In genomic region chr2:112523291-112523777, GRCh38 we compare ENCODE assay signal across 33 cellular contexts.
"Had no signal": no experiment of that assay in that cellular context is flagged by ENCODE, and none has a peak within 500 bp of the region (broad histone marks: within the 10 kb centered on the region; RNA-seq: fewer than 3 reads in every experiment).

No MANE protein-coding gene starts in this region.

- H3K4me3 Mint-ChIP-seq: activated CD4-positive, alpha-beta memory T cell treated with anti-CD3 and anti-CD28 coated beads for 36 hours; activated CD4-positive, alpha-beta T cell treated with anti-CD3 and anti-CD28 coated beads for 36 hours; activated CD4-positive, alpha-beta T cell treated with anti-CD3 and anti-CD28 coated beads, Interleukin-2, amount 10 ng/mL, durations not matched to agents 24 days and 14 days; activated CD8-positive, alpha-beta memory T cell treated with anti-CD3 and anti-CD28 coated beads, Interleukin-2, amount 10 ng/mL, durations not matched to agents 7 days and 5 days; activated CD8-positive, alpha-beta T cell treated with anti-CD3 and anti-CD28 coated beads, Interleukin-2, amount 10 ng/mL, durations not matched to agents 7 days and 5 days; activated naive CD4-positive, alpha-beta T cell treated with anti-CD3 and anti-CD28 coated beads, Interleukin-2, amount 10 ng/mL, durations not matched to agents 7 days and 5 days; activated naive CD8-positive, alpha-beta T cell treated with anti-CD3 and anti-CD28 coated beads, Interleukin-2, amount 10 ng/mL, durations not matched to agents 7 days and 5 days; activated T-helper 1 cell treated with anti-CD3 and anti-CD28 coated beads, Interleukin-12 subunit alpha, Interleukin-12 subunit beta, Interleukin-2, Interleukin-4 antibody, amounts not matched to agents 30 ng/mL and 10 ng/mL and 1 ng/mL, durations not matched to agents 14 hours and 24 hours and 36 hours; brain; endodermal cell; T-cell; T-helper 17 cell had no signal

- H3K27ac ChIP-seq: ascending aorta, breast epithelium, cardiac muscle cell, colonic mucosa, esophagus muscularis mucosa, foreskin keratinocyte, gastrocnemius medialis, heart left ventricle had no signal

- ATAC-seq: activated CD4-positive, alpha-beta T cell treated with anti-CD3 and anti-CD28 coated beads for 36 hours; activated CD8-positive, alpha-beta memory T cell treated with anti-CD3 and anti-CD28 coated beads, Interleukin-2, amount 10 ng/mL, durations not matched to agents 7 days and 5 days; activated CD8-positive, alpha-beta T cell treated with anti-CD3 and anti-CD28 coated beads, Interleukin-2, amount 10 ng/mL, durations not matched to agents 7 days and 5 days; activated naive CD4-positive, alpha-beta T cell treated with anti-CD3 and anti-CD28 coated beads, Interleukin-2, amount 50 U/mL, for 72 hours; foreskin keratinocyte; gastrocnemius medialis; T-cell; T-helper 17 cell had no signal

- H3K9me3 ChIP-seq: ascending aorta, breast epithelium, colonic mucosa, esophagus muscularis mucosa, gastrocnemius medialis, heart left ventricle had no signal

- H3K4me1 Mint-ChIP-seq: activated CD4-positive, alpha-beta T cell treated with anti-CD3 and anti-CD28 coated beads for 36 hours; activated CD8-positive, alpha-beta memory T cell treated with anti-CD3 and anti-CD28 coated beads, Interleukin-2, amount 10 ng/mL, durations not matched to agents 7 days and 5 days; activated naive CD4-positive, alpha-beta T cell treated with anti-CD3 and anti-CD28 coated beads, Interleukin-2, amount 10 ng/mL, durations not matched to agents 7 days and 5 days; brain; endodermal cell had no signal

- H3K36me3 ChIP-seq: breast epithelium, colonic mucosa had no signal

- DNase-seq: activated CD4-positive, alpha-beta memory T cell treated with anti-CD3 and anti-CD28 coated beads for 36 hours; activated CD4-positive, alpha-beta T cell treated with anti-CD3 and anti-CD28 coated beads for 36 hours; activated CD4-positive, alpha-beta T cell treated with anti-CD3 and anti-CD28 coated beads, Interleukin-2, amount 10 ng/mL, durations not matched to agents 24 days and 14 days; activated CD4-positive, CD25-positive, alpha-beta regulatory T cell; activated CD4-positive, CD25-positive, alpha-beta regulatory T cell treated with anti-CD3 and anti-CD28 coated beads, Interleukin-2, amount 50 U/mL, for 72 hours; activated CD8-positive, alpha-beta memory T cell treated with anti-CD3 and anti-CD28 coated beads, Interleukin-2, amount 10 ng/mL, durations not matched to agents 7 days and 5 days; activated CD8-positive, alpha-beta memory T cell treated with anti-CD3 and anti-CD28 coated beads, Interleukin-2, amount 50 U/mL, for 4 hours; activated CD8-positive, alpha-beta T cell treated with anti-CD3 and anti-CD28 coated beads, Interleukin-2, amount 10 ng/mL, durations not matched to agents 7 days and 5 days; activated gamma-delta T cell; activated naive CD4-positive, alpha-beta T cell; activated naive CD4-positive, alpha-beta T cell treated with anti-CD3 and anti-CD28 coated beads, Interleukin-2, amount 10 ng/mL, durations not matched to agents 7 days and 5 days; activated naive CD8-positive, alpha-beta T cell treated with anti-CD3 and anti-CD28 coated beads, Interleukin-2, amount 10 ng/mL, durations not matched to agents 7 days and 5 days; activated T-cell treated with anti-CD3 and anti-CD28 coated beads, Interleukin-2, amount 50 U/mL, for 1 hour; activated T-cell treated with anti-CD3 and anti-CD28 coated beads, Interleukin-2, amount 50 U/mL, for 48 hours; central memory CD4-positive, alpha-beta T cell; cerebellar nuclear complex; colonic mucosa; effector memory CD4-positive, alpha-beta T cell; endodermal cell; erythroblast; foreskin keratinocyte; gastrocnemius medialis; glutamatergic neuron; heart left ventricle; T-cell; T-helper 17 cell had no signal

- H3K27ac Mint-ChIP-seq: activated CD4-positive, alpha-beta memory T cell treated with anti-CD3 and anti-CD28 coated beads for 36 hours; activated CD4-positive, alpha-beta T cell treated with anti-CD3 and anti-CD28 coated beads for 36 hours; activated CD4-positive, alpha-beta T cell treated with anti-CD3 and anti-CD28 coated beads, Interleukin-2, amount 10 ng/mL, durations not matched to agents 24 days and 14 days; activated CD8-positive, alpha-beta T cell treated with anti-CD3 and anti-CD28 coated beads, Interleukin-2, amount 10 ng/mL, durations not matched to agents 7 days and 5 days; activated naive CD4-positive, alpha-beta T cell treated with anti-CD3 and anti-CD28 coated beads, Interleukin-2, amount 10 ng/mL, durations not matched to agents 7 days and 5 days; activated naive CD8-positive, alpha-beta T cell treated with anti-CD3 and anti-CD28 coated beads, Interleukin-2, amount 10 ng/mL, durations not matched to agents 7 days and 5 days; endodermal cell; T-cell; T-helper 17 cell had no signal

- H3K27me3 ChIP-seq: ascending aorta, breast epithelium, cardiac muscle cell, colonic mucosa, esophagus muscularis mucosa, foreskin keratinocyte, gastrocnemius medialis, heart left ventricle had no signal

- H3K27me3 Mint-ChIP-seq: activated CD4-positive, alpha-beta memory T cell treated with anti-CD3 and anti-CD28 coated beads for 36 hours; activated CD4-positive, alpha-beta T cell treated with anti-CD3 and anti-CD28 coated beads for 36 hours; activated CD4-positive, alpha-beta T cell treated with anti-CD3 and anti-CD28 coated beads, Interleukin-2, amount 10 ng/mL, durations not matched to agents 24 days and 14 days; activated CD8-positive, alpha-beta memory T cell treated with anti-CD3 and anti-CD28 coated beads, Interleukin-2, amount 10 ng/mL, durations not matched to agents 7 days and 5 days; activated naive CD4-positive, alpha-beta T cell treated with anti-CD3 and anti-CD28 coated beads, Interleukin-2, amount 10 ng/mL, durations not matched to agents 7 days and 5 days; activated naive CD8-positive, alpha-beta T cell treated with anti-CD3 and anti-CD28 coated beads, Interleukin-2, amount 10 ng/mL, durations not matched to agents 7 days and 5 days; T-cell; T-helper 17 cell had no signal

- H3K9me3 Mint-ChIP-seq: activated CD4-positive, alpha-beta memory T cell treated with anti-CD3 and anti-CD28 coated beads for 36 hours; activated naive CD4-positive, alpha-beta T cell treated with anti-CD3 and anti-CD28 coated beads, Interleukin-2, amount 10 ng/mL, durations not matched to agents 7 days and 5 days; activated naive CD4-positive, alpha-beta T cell treated with anti-CD3 and anti-CD28 coated beads, Interleukin-2, amount 50 U/mL, for 72 hours; activated naive CD8-positive, alpha-beta T cell treated with anti-CD3 and anti-CD28 coated beads, Interleukin-2, amount 10 ng/mL, durations not matched to agents 7 days and 5 days; activated T-helper 1 cell treated with anti-CD3 and anti-CD28 coated beads, Interleukin-12 subunit alpha, Interleukin-12 subunit beta, Interleukin-2, Interleukin-4 antibody, amounts not matched to agents 30 ng/mL and 10 ng/mL and 1 ng/mL, durations not matched to agents 14 hours and 24 hours and 36 hours; endodermal cell; T-cell had no signal

- H3K4me1 ChIP-seq: ascending aorta, breast epithelium, colonic mucosa, esophagus muscularis mucosa, foreskin keratinocyte, gastrocnemius medialis, heart left ventricle had no signal

- H3K4me3 ChIP-seq: ascending aorta, breast epithelium, cardiac muscle cell, colonic mucosa, esophagus muscularis mucosa, gastrocnemius medialis, heart left ventricle had no signal
